21 cellular contexts compared by ENCODE assay signal in the genomic region with DNA sequence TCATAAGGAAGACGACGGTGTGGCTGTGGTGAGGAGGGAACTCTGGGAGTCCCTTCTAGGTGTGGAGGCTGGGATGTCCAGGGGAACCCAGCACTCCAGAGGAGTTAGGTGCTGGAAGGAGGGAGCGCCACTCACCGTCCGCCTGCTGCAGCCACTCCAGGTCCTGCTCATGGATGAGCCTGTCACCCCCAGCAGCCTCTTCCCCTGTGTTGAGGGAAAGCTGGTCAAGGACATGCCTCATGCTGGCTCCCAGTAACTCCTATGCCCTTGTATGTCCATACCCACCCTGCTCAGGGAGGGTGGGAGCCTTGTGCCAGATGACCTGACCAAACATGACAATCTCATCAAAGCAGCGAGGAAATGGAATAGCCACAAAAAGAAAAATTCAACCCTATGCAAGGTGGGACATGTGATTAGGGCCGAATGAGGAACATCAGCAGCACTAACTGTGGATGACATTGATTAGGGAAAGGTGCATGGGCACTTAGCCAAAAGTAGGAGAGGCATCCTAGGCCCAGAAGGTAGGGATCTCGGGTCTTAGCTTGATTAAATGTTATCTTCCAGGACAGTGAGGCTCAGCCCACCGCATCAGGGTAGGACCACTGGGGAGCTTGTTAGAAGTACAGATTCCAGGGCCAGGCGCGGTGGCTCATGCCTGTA. TPM values are rescaled to one million over a fixed set of nuclear protein-coding genes. Genes with fewer than 3 reads are reported as not detected.
DNase-seq lines count a peak whose midpoint lies in the region; ATAC-seq, FAIRE-seq and TF ChIP-seq lines count a peak whose summit lies in the region.
"Had no signal": no experiment of that assay in that cellular context is flagged by ENCODE, and none has a peak within 500 bp of the region (broad histone marks: within the 10 kb centered on the region; RNA-seq: fewer than 3 reads in every experiment).

No MANE protein-coding gene starts in this region.

- H3K4me3 ChIP-seq in GM12878: no peak overlapping the region
- H3K4me3 ChIP-seq: colonic mucosa, ovary, PC-9, skin epidermis had no signal

- no peaks in the 10 kb centered on the region for H3K9me3 ChIP-seq in GM12878 (replicated peaks; ENCODE audit: control insufficient read depth, insufficient read depth, low read length)
- H3K9me3 ChIP-seq: colonic mucosa, ovary had no signal

- no peak for ATAC-seq in GM12878
- no peak for ATAC-seq in stimulated activated memory B cell treated with anti-CD40 and anti-IgM and Interleukin-4, amounts not matched to agents 10 μg/mL and 1 μg/mL and 100 μg/mL, for 72 hours
- no peak for ATAC-seq in GM19463 (IDR thresholded peaks at IDR 0.05; ENCODE audit: unreplicated experiment)
- ATAC-seq: HCT116 had no signal

- intact Hi-C loops in GM12878 (cut with micrococcal nuclease; ENCODE audit: unreplicated experiment): no loop called here

- peaks cover 61% of the 10 kb centered on the region for H3K4me1 Mint-ChIP-seq in activated naive CD4-positive, alpha-beta T cell treated with anti-CD3 and anti-CD28 coated beads, Interleukin-2, amount 10 ng/mL, durations not matched to agents 7 days and 5 days
- peaks cover 72% of the 10 kb centered on the region for H3K4me1 Mint-ChIP-seq in stimulated activated memory B cell treated with anti-CD40 and anti-IgM and Interleukin-4, amounts not matched to agents 10 μg/mL and 1 μg/mL and 100 μg/mL, for 72 hours

- SMC1A ChIA-PET in GM12878 (lab: Charles Lee; ENCODE audit: uncharacterized antibody, unreplicated experiment): interaction anchor here (2.5 kb wide), 1 partner anchor 52 kb away, joined by 8 read pairs; no protein-coding TSS in a partner anchor

- no peak overlapping the region for H3K9ac ChIP-seq in GM12878 (ENCODE audit: control insufficient read depth, insufficient read depth, low read length)

- 99% methylated on average over 11 of the region's 11 CpGs for WGBS in GM12878 (ENCODE audit: insufficient coverage, insufficient replicate concordance, low lambda C conversion rate, missing lambda C conversion rate)

- peaks cover 27% of the 10 kb centered on the region for H3K4me1 ChIP-seq in GM12878 (ENCODE audit: control insufficient read depth, insufficient read depth, low read length)
- H3K4me1 ChIP-seq: colonic mucosa had no signal

- 0 out of 2 replicates have a peak, but pooled peaks have one; percentile 15 for TF ChIP-seq POLR2A in Raji (IDR thresholded peaks at IDR 0.05; ENCODE audit: insufficient read depth, low read depth, low read length)
- no peak for TF ChIP-seq POLR2A in GM12878 (IDR thresholded peaks at IDR 0.05; ENCODE audit: low read depth, low read length)

- H3K4me3 Mint-ChIP-seq in activated naive CD4-positive, alpha-beta T cell treated with anti-CD3 and anti-CD28 coated beads, Interleukin-2, amount 10 ng/mL, durations not matched to agents 7 days and 5 days: no peak overlapping the region
- no peak overlapping the region for H3K4me3 Mint-ChIP-seq in stimulated activated memory B cell treated with anti-CD40 and anti-IgM and Interleukin-4, amounts not matched to agents 10 μg/mL and 1 μg/mL and 100 μg/mL, for 72 hours

- no TSS peak for BruUV-seq in GM12878 (replicated peaks; lab: Mats Ljungman, UMichigan)

- in situ Hi-C loops in GM12878 (cut with MboI): no loop called here

- peaks cover 12% of the 10 kb centered on the region for H3K27me3 Mint-ChIP-seq in activated naive CD4-positive, alpha-beta T cell treated with anti-CD3 and anti-CD28 coated beads, Interleukin-2, amount 10 ng/mL, durations not matched to agents 7 days and 5 days
- peaks cover 4% of the 10 kb centered on the region for H3K27me3 Mint-ChIP-seq in stimulated activated memory B cell treated with anti-CD40 and anti-IgM and Interleukin-4, amounts not matched to agents 10 μg/mL and 1 μg/mL and 100 μg/mL, for 72 hours

- peaks cover 30% of the 10 kb centered on the region for H3K36me3 Mint-ChIP-seq in activated naive CD4-positive, alpha-beta T cell treated with anti-CD3 and anti-CD28 coated beads, Interleukin-2, amount 10 ng/mL, durations not matched to agents 7 days and 5 days
- peaks cover 21% of the 10 kb centered on the region for H3K36me3 Mint-ChIP-seq in stimulated activated memory B cell treated with anti-CD40 and anti-IgM and Interleukin-4, amounts not matched to agents 10 μg/mL and 1 μg/mL and 100 μg/mL, for 72 hours

- no peaks in the 10 kb centered on the region for H3K9me3 Mint-ChIP-seq in activated naive CD4-positive, alpha-beta T cell treated with anti-CD3 and anti-CD28 coated beads, Interleukin-2, amount 10 ng/mL, durations not matched to agents 7 days and 5 days
- H3K9me3 Mint-ChIP-seq in stimulated activated memory B cell treated with anti-CD40 and anti-IgM and Interleukin-4, amounts not matched to agents 10 μg/mL and 1 μg/mL and 100 μg/mL, for 72 hours: no peaks in the 10 kb centered on the region

- H3K27me3 ChIP-seq in GM12878 (replicated peaks in 1 of 2; ENCODE audit: control insufficient read depth in 2 of 2, insufficient read depth in 2 of 2, low read length in 1 of 2): no peaks in the 10 kb centered on the region
- H3K27me3 ChIP-seq: colonic mucosa, ovary had no signal

- 0 out of 2 replicates have a peak overlapping the region, but pooled peaks have one; percentile 10 for H3K27ac ChIP-seq in GM12878 (ENCODE audit: control insufficient read depth, insufficient read depth)
- H3K27ac ChIP-seq: colonic mucosa, ovary, PC-9 had no signal

- no peak for TF ChIP-seq EP300 in GM12878 (IDR thresholded peaks at IDR 0.05; ENCODE audit: borderline replicate concordance in 1 of 2, control insufficient read depth in 1 of 2, low read depth in 2 of 2, low read length in 2 of 2)

- H4K20me1 ChIP-seq in GM12878 (ENCODE audit: control insufficient read depth, insufficient read depth): no peaks in the 10 kb centered on the region

- no peak for DNase-seq in activated naive CD4-positive, alpha-beta T cell treated with anti-CD3 and anti-CD28 coated beads, Interleukin-2, amount 10 ng/mL, durations not matched to agents 7 days and 5 days
- DNase-seq in activated naive CD4-positive, alpha-beta T cell treated with Interleukin-2 at 50 U/mL for 16 hours: no peak
- no peak for DNase-seq in GM12878 (ENCODE audit: low read depth, low spot score)
- DNase-seq in activated gamma-delta T cell treated with Interleukin-2 at 50 U/mL for 16 hours: no peak
- DNase-seq in NCI-H82 (lab: John Stamatoyannopoulos, UW): no peak
- DNase-seq: activated CD8-positive, alpha-beta memory T cell treated with anti-CD3 and anti-CD28 coated beads for 24 hours; anterior cingulate cortex; colonic mucosa; DMS53; KBM-7; kidney glomerular epithelial cell; midbrain; NCI-H1436; NCI-H446; PC-9 had no signal

- peaks cover 22% of the 10 kb centered on the region for H3K79me2 ChIP-seq in GM12878 (ENCODE audit: control insufficient read depth, insufficient read depth, low read length)

- no peak for TF ChIP-seq RAD21 in GM12878 (IDR thresholded peaks at IDR 0.05; ENCODE audit: insufficient read depth, low read depth, low read length)

- no peak for FAIRE-seq in GM12878 (lab: Jason Lieb, UNC)

- POLR2A ChIA-PET in GM12878 (lab: Charles Lee): interaction anchor here (0.6 to 1.2 kb wide), 2 partner anchors 171 to 348 kb away, joined by 3 to 5 read pairs; no protein-coding TSS in a partner anchor

- H3K27ac Mint-ChIP-seq in activated naive CD4-positive, alpha-beta T cell treated with anti-CD3 and anti-CD28 coated beads, Interleukin-2, amount 10 ng/mL, durations not matched to agents 7 days and 5 days: peak overlapping the region; percentile 97
- H3K27ac Mint-ChIP-seq in stimulated activated memory B cell treated with anti-CD40 and anti-IgM and Interleukin-4, amounts not matched to agents 10 μg/mL and 1 μg/mL and 100 μg/mL, for 72 hours: peak overlapping the region; percentile 95

- H3K4me2 ChIP-seq in GM12878 (ENCODE audit: control insufficient read depth, insufficient read depth): no peak overlapping the region
- H3K4me2 ChIP-seq: PC-9 had no signal

- CTCF ChIA-PET in activated naive CD4-positive, alpha-beta T cell treated with anti-CD3 and anti-CD28 coated beads, Interleukin-2, amount 10 ng/mL, durations not matched to agents 7 days and 5 days (lab: Charles Lee): no interaction called here
- CTCF ChIA-PET in GM12878 (lab: Yijun Ruan, JAX): interaction anchor here (0.7 to 1.3 kb wide), 4 partner anchors 12 to 281 kb away, joined by 3 to 4 read pairs (median 3); no protein-coding TSS in a partner anchor

- H3K36me3 ChIP-seq in GM12878 (ENCODE audit: control insufficient read depth in 2 of 2, insufficient read depth in 2 of 2, low read length in 1 of 2): no peaks in the 10 kb centered on the region; a peak in 1 of 4 replicates
- H3K36me3 ChIP-seq: colonic mucosa, ovary had no signal

- no peak for TF ChIP-seq CTCF in GM12878 (IDR thresholded peaks at IDR 0.05 in 2 of 3, conservative IDR thresholded peaks at IDR 0.05 in 1 of 3; ENCODE audit: control insufficient read depth in 2 of 3, extremely low read depth in 1 of 3, insufficient read depth in 1 of 3, low read depth in 3 of 3, low read length in 3 of 3)

- no peak overlapping the region for H2AFZ ChIP-seq in GM12878 (ENCODE audit: control insufficient read depth, low read depth, low read length)
- H2AFZ ChIP-seq: PC-9 had no signal

- RAD21 ChIA-PET in GM12878 (lab: Charles Lee; ENCODE audit: unreplicated experiment): interaction anchor here (0.5 to 1.1 kb wide), 2 partner anchors 20 to 479 kb away, joined by 3 to 4 read pairs; no protein-coding TSS in a partner anchor

RNA-seq across cellular contexts. Expression of a gene that starts 3.0 kb away (rescaled TPM):
- total RNA-seq in GM12878 (2013; cell fraction: nucleolus; rRNA removed): 20.6 and 20.9 TPM in 2 replicates
- 125 and 131 TPM in 2 replicates for total RNA-seq in GM12878 (2014; rRNA removed)
- 29.0 and 35.0 TPM in 2 replicates for total RNA-seq in GM12878 (2014; rRNA removed; fragmentation: Illumina TruSeq; extraction: Trizol)
- 73.2 and 76.6 TPM in 2 replicates for total RNA-seq in GM12878 (2021)
- 28.4 TPM for polyA plus RNA-seq in GM12878 (2011; ENCODE audit: low read depth)
- polyA plus RNA-seq in GM12878 (2011; rRNA removed): 42.9 and 62.2 TPM in 2 replicates
- 109 and 151 TPM in 2 replicates for polyA plus RNA-seq in GM12878 (2011; cell fraction: cytosol; rRNA removed)
- polyA plus RNA-seq in GM12878 (2011; cell fraction: nucleus; rRNA removed): 56.1 and 56.3 TPM in 2 replicates
- polyA plus RNA-seq in GM12878 (2012): 68.3 and 81.0 TPM in 2 replicates
- 6.1 and 16.9 TPM in 2 replicates for polyA plus RNA-seq in GM12878 (2014; fragmentation: Illumina TruSeq; extraction: Trizol)
- 10 to 100 TPM in 1 of 2 experiments, 1 to 10 TPM in 1; 7.0 to 16.5 TPM for polyA plus RNA-seq in GM12878 (2014; fragmentation: Nextera tagmentation; extraction: Ambion mirVana)
- polyA plus RNA-seq in GM12878 (2014; rRNA removed): 136 and 169 TPM in 2 replicates
- 100 to 1,000 TPM; 105 to 117 TPM for polyA plus RNA-seq in GM12878 (2016; fragmentation: Nextera tagmentation; extraction: Ambion mirVana)
- 14.1 and 18.6 TPM in 2 replicates for polyA minus RNA-seq in GM12878 (2011; rRNA and poly(A)+ RNA removed)
- polyA minus RNA-seq in GM12878 (2011; cell fraction: cytosol; rRNA and poly(A)+ RNA removed): 7.9 and 15.9 TPM in 2 replicates
- 10.0 and 12.2 TPM in 2 replicates for polyA minus RNA-seq in GM12878 (2011; cell fraction: nucleus; rRNA and poly(A)+ RNA removed)

RNA-seq across cellular contexts. Expression of a gene that starts 17.0 kb away (rescaled TPM):
- total RNA-seq in GM12878 (2013; cell fraction: nucleolus; rRNA removed): 0.71 and 0.78 TPM in 2 replicates
- total RNA-seq in GM12878 (2014; rRNA removed) (under 0.01 TPM in 1 of 2 replicates, not detected in the other), GM12878 (2014; rRNA removed; fragmentation: Illumina TruSeq; extraction: Trizol) (not detected in 2 replicates), GM12878 (2021) (not detected in 2 replicates)
- polyA plus RNA-seq in GM12878 (2011; ENCODE audit: low read depth): not detected
- polyA plus RNA-seq in GM12878 (2011; rRNA removed) (0.09 and 0.27 TPM in 2 replicates), GM12878 (2014; fragmentation: Illumina TruSeq; extraction: Trizol) (not detected in 2 replicates), GM12878 (2014; fragmentation: Nextera tagmentation; extraction: Ambion mirVana) (not detected), GM12878 (2014; rRNA removed) (0.05 and 0.06 TPM in 2 replicates), GM12878 (2016; fragmentation: Nextera tagmentation; extraction: Ambion mirVana) (not detected)
- polyA plus RNA-seq in GM12878 (2011; cell fraction: cytosol; rRNA removed): 0.16 and 0.20 TPM in 2 replicates
- polyA plus RNA-seq in GM12878 (2011; cell fraction: nucleus; rRNA removed): 1.1 and 1.2 TPM in 2 replicates
- 0.04 and 0.08 TPM in 2 replicates for polyA plus RNA-seq in GM12878 (2012)
- 0.22 and 0.41 TPM in 2 replicates for polyA minus RNA-seq in GM12878 (2011; rRNA and poly(A)+ RNA removed)
- 0.21 TPM in 1 of 2 replicates, not detected in the other for polyA minus RNA-seq in GM12878 (2011; cell fraction: cytosol; rRNA and poly(A)+ RNA removed)
- 0.29 and 0.48 TPM in 2 replicates for polyA minus RNA-seq in GM12878 (2011; cell fraction: nucleus; rRNA and poly(A)+ RNA removed)

RNA-seq across cellular contexts. Expression of a gene that starts 44.3 kb away (rescaled TPM):
- 104 and 120 TPM in 2 replicates for total RNA-seq in GM12878 (2013; cell fraction: nucleolus; rRNA removed)
- total RNA-seq in GM12878 (2014; rRNA removed) (22.1 and 27.2 TPM in 2 replicates), GM12878 (2014; rRNA removed; fragmentation: Illumina TruSeq; extraction: Trizol) (14.2 and 16.4 TPM in 2 replicates), GM12878 (2021) (36.0 and 42.7 TPM in 2 replicates)
- polyA plus RNA-seq in GM12878 (2011; ENCODE audit: low read depth): 11.5 TPM
- polyA plus RNA-seq in GM12878 (2011; rRNA removed) (11.0 and 16.2 TPM in 2 replicates), GM12878 (2014; fragmentation: Illumina TruSeq; extraction: Trizol) (12.7 and 16.5 TPM in 2 replicates), GM12878 (2014; fragmentation: Nextera tagmentation; extraction: Ambion mirVana) (1 to 10 TPM; 1.2 to 3.9 TPM), GM12878 (2014; rRNA removed) (46.7 and 48.3 TPM in 2 replicates), GM12878 (2016; fragmentation: Nextera tagmentation; extraction: Ambion mirVana) (10 to 100 TPM; 17.8 to 19.7 TPM)
- polyA plus RNA-seq in GM12878 (2011; cell fraction: cytosol; rRNA removed): 16.0 and 18.4 TPM in 2 replicates
- 180 and 223 TPM in 2 replicates for polyA plus RNA-seq in GM12878 (2011; cell fraction: nucleus; rRNA removed)
- polyA plus RNA-seq in GM12878 (2012): 30.6 and 31.6 TPM in 2 replicates
- 14.6 and 23.4 TPM in 2 replicates for polyA minus RNA-seq in GM12878 (2011; rRNA and poly(A)+ RNA removed)
- 4.3 and 8.4 TPM in 2 replicates for polyA minus RNA-seq in GM12878 (2011; cell fraction: cytosol; rRNA and poly(A)+ RNA removed)
- 25.9 and 55.6 TPM in 2 replicates for polyA minus RNA-seq in GM12878 (2011; cell fraction: nucleus; rRNA and poly(A)+ RNA removed)

RNA-seq across cellular contexts. Expression of a gene that starts 55.3 kb away (rescaled TPM):
- total RNA-seq in GM12878 (2013; cell fraction: nucleolus; rRNA removed): 10.5 and 11.4 TPM in 2 replicates
- total RNA-seq in GM12878 (2014; rRNA removed) (30.5 and 37.3 TPM in 2 replicates), GM12878 (2014; rRNA removed; fragmentation: Illumina TruSeq; extraction: Trizol) (19.8 and 22.9 TPM in 2 replicates), GM12878 (2021) (53.4 and 56.3 TPM in 2 replicates)
- 19.1 TPM for polyA plus RNA-seq in GM12878 (2011; ENCODE audit: low read depth)
- polyA plus RNA-seq in GM12878 (2011; rRNA removed) (21.9 and 41.4 TPM in 2 replicates), GM12878 (2014; fragmentation: Illumina TruSeq; extraction: Trizol) (26.8 and 33.5 TPM in 2 replicates), GM12878 (2014; fragmentation: Nextera tagmentation; extraction: Ambion mirVana) (1 to 10 TPM; 4.1 to 8.3 TPM), GM12878 (2014; rRNA removed) (48.1 and 54.3 TPM in 2 replicates), GM12878 (2016; fragmentation: Nextera tagmentation; extraction: Ambion mirVana) (1 to 10 TPM; 2.3 to 4.4 TPM)
- 50.6 and 71.6 TPM in 2 replicates for polyA plus RNA-seq in GM12878 (2011; cell fraction: cytosol; rRNA removed)
- 51.2 and 65.0 TPM in 2 replicates for polyA plus RNA-seq in GM12878 (2011; cell fraction: nucleus; rRNA removed)
- 27.9 and 45.2 TPM in 2 replicates for polyA plus RNA-seq in GM12878 (2012)
- polyA minus RNA-seq in GM12878 (2011; rRNA and poly(A)+ RNA removed): 47.3 and 65.9 TPM in 2 replicates
- 24.1 and 27.1 TPM in 2 replicates for polyA minus RNA-seq in GM12878 (2011; cell fraction: cytosol; rRNA and poly(A)+ RNA removed)
- 10.2 and 18.4 TPM in 2 replicates for polyA minus RNA-seq in GM12878 (2011; cell fraction: nucleus; rRNA and poly(A)+ RNA removed)
